In the genomic region with DNA sequence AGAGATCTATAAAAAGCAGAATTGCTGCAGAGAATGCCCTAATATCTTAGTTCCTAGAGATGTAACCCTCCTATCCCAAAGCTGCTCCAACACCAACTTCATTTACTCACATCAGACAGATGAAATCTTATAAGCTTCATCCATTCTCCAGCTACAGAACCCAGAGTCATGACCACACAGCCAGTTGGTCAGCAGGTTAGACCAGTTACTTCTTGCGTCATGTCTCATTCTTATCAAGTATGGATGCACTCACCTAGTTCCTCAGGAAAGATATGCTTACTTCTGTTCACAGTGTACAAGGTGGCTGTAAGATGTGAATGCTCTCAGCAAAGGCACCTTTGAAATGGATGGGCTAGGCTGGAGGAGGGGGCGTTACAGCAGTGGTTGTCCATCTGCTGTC, we compare ENCODE assay signal across 15 cellular contexts. TPM values are rescaled to one million over a fixed set of nuclear protein-coding genes. Genes with fewer than 3 reads are reported as not detected.
DNase-seq lines count a peak whose midpoint lies in the region; ATAC-seq and TF ChIP-seq lines count a peak whose summit lies in the region.
"Had no signal": no experiment of that assay in that cellular context is flagged by ENCODE, and none has a peak within 500 bp of the region (broad histone marks: within the 10 kb centered on the region; RNA-seq: fewer than 3 reads in every experiment).

No MANE protein-coding gene starts in this region.

- H3K36me3 ChIP-seq in mammary epithelial cell (ENCODE audit: insufficient read depth, low read length), result no peaks in the 10 kb centered on the region
- no peaks in the 10 kb centered on the region for H3K36me3 ChIP-seq in PC-3 (ENCODE audit: low read depth, low read length)
- H3K36me3 ChIP-seq: BLaER1 treated with 17β-estradiol and CSF1 and Interleukin-3, amounts not matched to agents 10 nM and 100 nM; HAP-1 had no signal

- H3K4me3 ChIP-seq in mammary epithelial cell (replicated peaks in 1 of 3; ENCODE audit: insufficient read depth in 1 of 3, low read depth in 2 of 3, low read length in 3 of 3) (no peak overlapping the region), PC-3 (ENCODE audit: low read length) (no peak overlapping the region)
- H3K4me3 ChIP-seq: BLaER1 treated with 17β-estradiol and CSF1 and Interleukin-3, amounts not matched to agents 10 nM and 100 nM; HAP-1 had no signal

- H3K79me2 ChIP-seq in mammary epithelial cell (ENCODE audit: insufficient read depth, low read length), result no peaks in the 10 kb centered on the region
- H3K79me2 ChIP-seq in PC-3 (ENCODE audit: low read length), result no peaks in the 10 kb centered on the region

- peak; percentile 40 for DNase-seq in mammary epithelial cell
- DNase-seq in MCF 10A (ENCODE audit: unreplicated experiment), result no peak
- peak; percentile 49 for DNase-seq in PC-3
- DNase-seq in epithelial cell of prostate (ENCODE audit: low read depth, low spot score), result peak; percentile 10
- DNase-seq in stimulated activated CD4-positive, alpha-beta T cell treated with anti-CD3 and anti-CD28 coated beads, Interleukin-4, amount 100 ng/mL, for 24 hours, result no peak
- DNase-seq: ACHN; CD4-positive, CD25-positive, alpha-beta regulatory T cell; DND-41; GDM1; KBM-7 had no signal

- H3K9ac ChIP-seq in mammary epithelial cell (ENCODE audit: insufficient read depth, low read length) (no peak overlapping the region), PC-3 (ENCODE audit: low read length) (no peak overlapping the region)
- H3K9ac ChIP-seq: BLaER1 treated with 17β-estradiol and CSF1 and Interleukin-3, amounts not matched to agents 10 nM and 100 nM had no signal

- H4K20me1 ChIP-seq in mammary epithelial cell (ENCODE audit: insufficient read depth, low read length) (no peaks in the 10 kb centered on the region), PC-3 (ENCODE audit: low read length) (no peaks in the 10 kb centered on the region)
- H4K20me1 ChIP-seq: BLaER1 treated with 17β-estradiol and CSF1 and Interleukin-3, amounts not matched to agents 10 nM and 100 nM had no signal

- ATAC-seq in PC-3 (no peak), GM18873 (IDR thresholded peaks at IDR 0.05; ENCODE audit: low FRiP score, unreplicated experiment) (no peak), HG02642 (IDR thresholded peaks at IDR 0.05; ENCODE audit: poor library complexity, unreplicated experiment) (no peak)

- CTCF ChIA-PET in mammary epithelial cell (lab: Charles Lee; ENCODE audit: low non-redundant PET), result no interaction called here
- CTCF ChIA-PET in MCF 10A (lab: Yijun Ruan, JAX), result no interaction called here
- CTCF ChIA-PET in PC-3 (lab: Charles Lee), result no interaction called here

- H3K4me1 ChIP-seq in mammary epithelial cell (ENCODE audit: insufficient read depth, low read length) (no peaks in the 10 kb centered on the region), PC-3 (ENCODE audit: insufficient read depth, low read length) (no peaks in the 10 kb centered on the region)
- H3K4me1 ChIP-seq: BLaER1 treated with 17β-estradiol and CSF1 and Interleukin-3, amounts not matched to agents 10 nM and 100 nM; HAP-1 had no signal

- TF ChIP-seq CTCF in mammary epithelial cell (conservative IDR thresholded peaks at IDR 0.05 in 1 of 2, IDR thresholded peaks at IDR 0.05 in 1 of 2; ENCODE audit: extremely low read depth in 1 of 2, insufficient read depth in 1 of 2, low read depth in 1 of 2, low read length in 2 of 2) (no peak), MCF 10A (IDR thresholded peaks at IDR 0.05; ENCODE audit: unreplicated experiment) (no peak), PC-3 (conservative IDR thresholded peaks at IDR 0.05; ENCODE audit: low read depth, low read length) (no peak)

- no peaks in the 10 kb centered on the region for H3K27me3 Mint-ChIP-seq in MCF 10A (ENCODE audit: insufficient read depth, unreplicated experiment)

- peaks cover 11% of the 10 kb centered on the region for H3K36me3 Mint-ChIP-seq in MCF 10A (ENCODE audit: insufficient read depth, unreplicated experiment)
- H3K36me3 Mint-ChIP-seq: CD4-positive, CD25-positive, alpha-beta regulatory T cell had no signal

- in situ Hi-C loops in mammary epithelial cell (cut with MboI; ENCODE audit: low sequenced_read_pairs in 2 of 2), result no loop called here

- H3K9me3 ChIP-seq in mammary epithelial cell (replicated peaks; ENCODE audit: insufficient read depth, low read length), result no peaks in the 10 kb centered on the region
- H3K9me3 ChIP-seq in PC-3 (ENCODE audit: low read length), result no peaks in the 10 kb centered on the region
- H3K9me3 ChIP-seq: HAP-1 had no signal

- intact Hi-C loops in mammary epithelial cell (cut with micrococcal nuclease) (no loop called here), MCF 10A (cut with micrococcal nuclease) (no loop called here), PC-3 (cut with micrococcal nuclease) (no loop called here)

- H3K27ac Mint-ChIP-seq in MCF 10A (ENCODE audit: low read depth, unreplicated experiment), result no peak overlapping the region
- H3K27ac Mint-ChIP-seq: CD4-positive, CD25-positive, alpha-beta regulatory T cell had no signal

- no peak overlapping the region for H3K27ac ChIP-seq in mammary epithelial cell (ENCODE audit: insufficient read depth, low read depth, low read length)
- H3K27ac ChIP-seq in PC-3 (ENCODE audit: low read length), result no peak overlapping the region
- H3K27ac ChIP-seq in epithelial cell of prostate, result no peak overlapping the region
- H3K27ac ChIP-seq: BLaER1 treated with 17β-estradiol and CSF1 and Interleukin-3, amounts not matched to agents 10 nM and 100 nM had no signal

- H2AFZ ChIP-seq in mammary epithelial cell (ENCODE audit: low read depth, low read length), result no peak overlapping the region
- H2AFZ ChIP-seq in PC-3 (ENCODE audit: low read length), result no peak overlapping the region

- no peak overlapping the region for H3K4me3 Mint-ChIP-seq in MCF 10A (ENCODE audit: unreplicated experiment)
- H3K4me3 Mint-ChIP-seq: CD4-positive, CD25-positive, alpha-beta regulatory T cell had no signal

- H3K9me3 Mint-ChIP-seq in MCF 10A (ENCODE audit: unreplicated experiment), result peaks cover 20% of the 10 kb centered on the region

- H3K4me1 Mint-ChIP-seq in MCF 10A (ENCODE audit: insufficient read depth, unreplicated experiment), result no peaks in the 10 kb centered on the region
- H3K4me1 Mint-ChIP-seq: CD4-positive, CD25-positive, alpha-beta regulatory T cell had no signal

- POLR2A ChIA-PET in MCF 10A (lab: Yijun Ruan, JAX) (interaction anchor here (0.8 kb wide), 1 partner anchor 40 kb away, joined by 6 read pairs; no protein-coding TSS in a partner anchor), PC-3 (lab: Charles Lee; ENCODE audit: unreplicated experiment) (no interaction called here)

- no peaks in the 10 kb centered on the region for H3K27me3 ChIP-seq in mammary epithelial cell (ENCODE audit: insufficient read depth, low read length)
- H3K27me3 ChIP-seq in PC-3 (ENCODE audit: low read length), result peaks cover 16% of the 10 kb centered on the region; the same call in 1 of the 2 replicates
- H3K27me3 ChIP-seq: BLaER1 treated with 17β-estradiol and CSF1 and Interleukin-3, amounts not matched to agents 10 nM and 100 nM had no signal

- dilution Hi-C loops in mammary epithelial cell (cut with HindIII; ENCODE audit: low sequenced_read_pairs), result no loop called here

- H3K9me2 ChIP-seq in PC-3 (replicated peaks; ENCODE audit: low read length), result no peaks in the 10 kb centered on the region

- WGBS in mammary epithelial cell (ENCODE audit: low coverage, missing lambda C conversion rate), result 100% methylated on average over 2 of the region's 2 CpGs

- BruUV-seq in mammary epithelial cell (replicated peaks; lab: Mats Ljungman, UMichigan) (no TSS peak), MCF 10A (replicated peaks; lab: Mats Ljungman, UMichigan) (no TSS peak), PC-3 (replicated peaks; lab: Mats Ljungman, UMichigan) (no TSS peak)

- no peaks in the 10 kb centered on the region for H3F3A ChIP-seq in PC-3 (ENCODE audit: low read length, unreplicated experiment)

- H3K4me2 ChIP-seq in mammary epithelial cell (ENCODE audit: insufficient read depth, low read depth, low read length) (no peak overlapping the region), PC-3 (ENCODE audit: low read length) (no peak overlapping the region)
- H3K4me2 ChIP-seq: BLaER1 treated with 17β-estradiol and CSF1 and Interleukin-3, amounts not matched to agents 10 nM and 100 nM had no signal

RNA-seq across cellular contexts. Expression of a gene that starts 47.9 kb away (rescaled TPM):
- 1 to 10 TPM in 1 of 2 donors, under 1 TPM in 1; 0.33 to 3.7 TPM for total RNA-seq in mammary epithelial cell
- polyA plus RNA-seq in mammary epithelial cell, result 1.7 TPM
- polyA minus RNA-seq in mammary epithelial cell, result 0.57 TPM
- total RNA-seq in MCF 10A (2022), result 1.0 and 1.3 TPM in 2 replicates
- total RNA-seq in PC-3 (2014; rRNA removed), result not detected in 2 replicates
- total RNA-seq: A172 had no signal

Comparison
In these comparisons a context has a peak if more than half of its experiments do, and no peak if none do; other contexts are left out.
1. DNase-seq: peak in mammary epithelial cell (single experiment), PC-3 (single experiment) and epithelial cell of prostate (single experiment); none in MCF 10A (single experiment) and stimulated activated CD4-positive, alpha-beta T cell treated with anti-CD3 and anti-CD28 coated beads, Interleukin-4, amount 100 ng/mL, for 24 hours (single experiment).